In the genomic region with DNA sequence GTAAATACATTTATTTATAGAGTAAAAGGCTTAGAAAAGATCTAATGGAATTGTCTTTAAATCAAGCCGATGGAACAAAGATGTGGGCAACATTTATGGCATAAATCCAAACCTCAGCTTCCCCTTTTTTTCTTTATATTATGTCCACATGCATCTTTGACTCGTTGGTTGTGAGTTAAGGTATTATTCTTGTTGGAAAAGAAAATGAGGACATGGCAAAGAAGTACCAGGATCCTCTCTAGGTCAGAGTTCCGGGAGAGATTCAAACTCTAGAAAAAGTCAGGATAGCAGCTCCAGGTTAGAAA, we compare ENCODE assay signal across 1 cellular context.
TF ChIP-seq lines count a peak whose summit lies in the region.

No MANE protein-coding gene starts in this region.

TF ChIP-seq in H1, 55 proteins besides CTCF, POLR2A, EP300 and RAD21:
- TF ChIP-seq RFX5 (IDR thresholded peaks at IDR 0.05; ENCODE audit: borderline replicate concordance, low read depth, low read length) = no peak
- no peak for TF ChIP-seq JUND (IDR thresholded peaks at IDR 0.05; ENCODE audit: low read length)
- TF ChIP-seq CEBPB (IDR thresholded peaks at IDR 0.05; ENCODE audit: low read depth, low read length) = no peak
- TF ChIP-seq YY1 (IDR thresholded peaks at IDR 0.05; ENCODE audit: low read depth, low read length) = no peak
- no peak for TF ChIP-seq KDM5A (IDR thresholded peaks at IDR 0.05; ENCODE audit: low read length)
- TF ChIP-seq SRF (IDR thresholded peaks at IDR 0.05; ENCODE audit: low read depth, low read length) = no peak
- TF ChIP-seq FOSL1 (IDR thresholded peaks at IDR 0.05; ENCODE audit: insufficient read depth, low read depth, low read length) = no peak
- TF ChIP-seq SIX5 (IDR thresholded peaks at IDR 0.05; ENCODE audit: low read depth, low read length) = no peak
- no peak for TF ChIP-seq RBBP5 (IDR thresholded peaks at IDR 0.05; ENCODE audit: borderline replicate concordance, low read depth, low read length)
- no peak for TF ChIP-seq RNF2 (IDR thresholded peaks at IDR 0.05; ENCODE audit: borderline replicate concordance, low read depth, low read length, missing control alignments, poor library complexity, severe bottlenecking)
- TF ChIP-seq RXRA (IDR thresholded peaks at IDR 0.05; ENCODE audit: insufficient read depth, low read depth, low read length) = no peak
